Comparison of ENCODE assay signal across 10 cellular contexts in the genomic region with DNA sequence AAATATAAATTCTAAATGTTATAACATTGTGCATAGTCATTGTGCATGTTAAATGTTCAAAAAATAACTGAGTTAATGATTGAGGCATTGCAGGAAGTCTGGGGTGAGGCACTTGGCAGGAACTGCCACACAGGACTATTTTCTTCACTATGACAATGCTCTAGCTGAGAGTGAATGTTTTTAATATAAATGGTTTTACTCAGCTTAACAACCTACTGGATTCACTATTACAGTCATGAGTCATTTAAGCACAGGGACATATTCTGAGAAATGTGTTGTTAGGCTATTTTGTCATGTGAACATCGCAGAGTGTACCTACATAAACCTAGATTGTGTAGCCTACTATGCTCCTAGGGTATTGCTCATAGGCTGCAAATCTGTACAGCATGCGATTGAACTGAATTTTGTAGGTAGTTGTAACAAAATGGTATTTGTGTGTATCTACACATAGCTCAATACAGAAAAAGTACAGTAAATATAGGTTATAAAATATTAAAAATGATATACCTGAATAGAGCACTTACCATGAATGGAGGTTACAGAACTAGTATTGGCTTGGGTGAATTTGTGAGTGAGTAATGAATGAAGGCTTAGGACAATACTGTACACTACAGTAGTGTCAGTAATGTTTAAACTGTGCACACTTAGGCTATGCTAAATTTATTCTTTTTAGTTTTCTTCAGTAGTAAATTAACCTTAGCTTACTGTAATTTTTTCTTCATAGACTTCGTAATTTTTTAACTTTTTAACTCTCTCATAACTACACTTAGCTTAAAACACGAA.
A peak's percentile ranks its signal among the peaks of the same experiment; 100 is the strongest.
DNase-seq lines count a peak whose midpoint lies in the region; ATAC-seq, FAIRE-seq and TF ChIP-seq lines count a peak whose summit lies in the region.
"Had no signal": no experiment of that assay in that cellular context is flagged by ENCODE, and none has a peak within 500 bp of the region (broad histone marks: within the 10 kb centered on the region; RNA-seq: fewer than 3 reads in every experiment).

No MANE protein-coding gene starts in this region.

- peak; percentile 34 for DNase-seq in activated CD4-positive, alpha-beta T cell treated with anti-CD3 and anti-CD28 coated beads for 48 hours
- no peak for DNase-seq in activated CD4-positive, alpha-beta T cell treated with anti-CD3 and anti-CD28 coated beads, Interleukin-2, amount 50 U/mL, for 1 hour
- DNase-seq in astrocyte (ENCODE audit: low read depth) (peak; percentile 6), DMS153 treated with DMSO at 0.1 percent for 48 hours (lab: John Stamatoyannopoulos, UW; ENCODE audit: unreplicated experiment) (no peak), ecto neural progenitor cell (ENCODE audit: low spot score) (no peak)
- DNase-seq: effector memory CD4-positive, alpha-beta T cell had no signal

- H4K20me1 ChIP-seq in astrocyte (ENCODE audit: insufficient read depth, low read length): no peaks in the 10 kb centered on the region
- no peaks in the 10 kb centered on the region for H4K20me1 ChIP-seq in neural cell (ENCODE audit: insufficient read depth)

- ATAC-seq in HG02981 (IDR thresholded peaks at IDR 0.05; ENCODE audit: unreplicated experiment): peak; percentile 94
- ATAC-seq in GM21717 (IDR thresholded peaks at IDR 0.05; ENCODE audit: unreplicated experiment): no peak

- H3F3A ChIP-seq in neural cell (ENCODE audit: insufficient read depth, low read length, poor library complexity, severe bottlenecking): no peaks in the 10 kb centered on the region

- H3K79me2 ChIP-seq in astrocyte (ENCODE audit: insufficient read depth, low read length) (no peaks in the 10 kb centered on the region), neural cell (replicated peaks; ENCODE audit: insufficient read depth, low read length) (no peaks in the 10 kb centered on the region)

- TF ChIP-seq CTCF in astrocyte (IDR thresholded peaks at IDR 0.05; ENCODE audit: insufficient read depth, low read depth, low read length): no peak
- TF ChIP-seq CTCF in neural cell (IDR thresholded peaks at IDR 0.05; ENCODE audit: poor library complexity, severe bottlenecking): no peak

- peak; percentile 23 for TF ChIP-seq EP300 in neural cell (conservative IDR thresholded peaks at IDR 0.05; ENCODE audit: poor library complexity, severe bottlenecking)

- H3K27ac ChIP-seq in astrocyte (ENCODE audit: low read depth, low read length): no peak overlapping the region
- no peak overlapping the region for H3K27ac ChIP-seq in neural cell (ENCODE audit: low read length)

- no peak overlapping the region for H2AFZ ChIP-seq in astrocyte (ENCODE audit: low read depth, low read length)
- no peak overlapping the region for H2AFZ ChIP-seq in neural cell (ENCODE audit: low read depth, low read length)

- H3K27ac Mint-ChIP-seq in astrocyte (ENCODE audit: unreplicated experiment): no peak overlapping the region

- no peak for TF ChIP-seq RAD21 in neural cell (conservative IDR thresholded peaks at IDR 0.05)

- H3K36me3 ChIP-seq in astrocyte (ENCODE audit: insufficient read depth, low read length) (no peaks in the 10 kb centered on the region), neural cell (ENCODE audit: insufficient read depth, low read length) (no peaks in the 10 kb centered on the region)

- no peak for FAIRE-seq in astrocyte (lab: Jason Lieb, UNC)
- FAIRE-seq: TTC549 had no signal

- H3K4me1 Mint-ChIP-seq in astrocyte (ENCODE audit: low read depth, unreplicated experiment): peaks cover 4% of the 10 kb centered on the region

- H3K27me3 Mint-ChIP-seq in astrocyte (ENCODE audit: low read depth, unreplicated experiment): no peaks in the 10 kb centered on the region

- no peaks in the 10 kb centered on the region for H3K36me3 Mint-ChIP-seq in astrocyte (ENCODE audit: low read depth, unreplicated experiment)

- no peaks in the 10 kb centered on the region for H3K9me2 ChIP-seq in neural cell (ENCODE audit: insufficient read depth, low read length)

- no peak overlapping the region for H3K4me3 ChIP-seq in astrocyte (ENCODE audit: insufficient read depth, low read depth, low read length)
- no peak overlapping the region for H3K4me3 ChIP-seq in neural cell (ENCODE audit: low read length)

- H3K27me3 ChIP-seq in astrocyte (ENCODE audit: insufficient read depth, low read length) (no peaks in the 10 kb centered on the region), neural cell (ENCODE audit: insufficient read depth, low read depth, low read length) (no peaks in the 10 kb centered on the region)

- H3K4me2 ChIP-seq in astrocyte (ENCODE audit: low read length): no peak overlapping the region
- H3K4me2 ChIP-seq in neural cell (ENCODE audit: low read length): no peak overlapping the region

- no peak overlapping the region for H3K9ac ChIP-seq in astrocyte (ENCODE audit: low read length)
- H3K9ac ChIP-seq in neural cell (ENCODE audit: low read length): no peak overlapping the region

- peaks cover 3% of the 10 kb centered on the region for H3K9me3 ChIP-seq in astrocyte (ENCODE audit: insufficient read depth, low read depth, low read length)
- no peaks in the 10 kb centered on the region for H3K9me3 ChIP-seq in neural cell (ENCODE audit: low read length)

- no peak overlapping the region for H3K4me3 Mint-ChIP-seq in astrocyte (ENCODE audit: unreplicated experiment)

- H3K4me1 ChIP-seq in astrocyte (ENCODE audit: insufficient read depth, low read length): no peaks in the 10 kb centered on the region

- H3K9me3 Mint-ChIP-seq in astrocyte (ENCODE audit: unreplicated experiment): no peaks in the 10 kb centered on the region

TF ChIP-seq in neural cell, 6 proteins besides CTCF, POLR2A, EP300 and RAD21:
- TF ChIP-seq EZH2 (IDR thresholded peaks at IDR 0.05; ENCODE audit: borderline replicate concordance, insufficient read depth, low read length, poor library complexity, severe bottlenecking) (no peak), TAF1 (IDR thresholded peaks at IDR 0.05; ENCODE audit: low read depth) (no peak), SMC3 (conservative IDR thresholded peaks at IDR 0.05; ENCODE audit: poor library complexity) (no peak), MXI1 (conservative IDR thresholded peaks at IDR 0.05; ENCODE audit: poor library complexity, severe bottlenecking) (no peak), POLR2AphosphoS5 (IDR thresholded peaks at IDR 0.05) (no peak), REST (IDR thresholded peaks at IDR 0.05; ENCODE audit: borderline replicate concordance) (no peak)
TF ChIP-seq in neural cell: peak in this region for 0.

Comparison
In these comparisons a context has a peak if more than half of its experiments do, and no peak if none do; other contexts are left out.
1. DNase-seq: peak in activated CD4-positive, alpha-beta T cell treated with anti-CD3 and anti-CD28 coated beads for 48 hours (single experiment) and astrocyte (single experiment); none in activated CD4-positive, alpha-beta T cell treated with anti-CD3 and anti-CD28 coated beads, Interleukin-2, amount 50 U/mL, for 1 hour (single experiment), DMS153 treated with DMSO at 0.1 percent for 48 hours (single experiment) and ecto neural progenitor cell (single experiment).